11 cellular contexts compared by ENCODE assay signal in the genomic region with DNA sequence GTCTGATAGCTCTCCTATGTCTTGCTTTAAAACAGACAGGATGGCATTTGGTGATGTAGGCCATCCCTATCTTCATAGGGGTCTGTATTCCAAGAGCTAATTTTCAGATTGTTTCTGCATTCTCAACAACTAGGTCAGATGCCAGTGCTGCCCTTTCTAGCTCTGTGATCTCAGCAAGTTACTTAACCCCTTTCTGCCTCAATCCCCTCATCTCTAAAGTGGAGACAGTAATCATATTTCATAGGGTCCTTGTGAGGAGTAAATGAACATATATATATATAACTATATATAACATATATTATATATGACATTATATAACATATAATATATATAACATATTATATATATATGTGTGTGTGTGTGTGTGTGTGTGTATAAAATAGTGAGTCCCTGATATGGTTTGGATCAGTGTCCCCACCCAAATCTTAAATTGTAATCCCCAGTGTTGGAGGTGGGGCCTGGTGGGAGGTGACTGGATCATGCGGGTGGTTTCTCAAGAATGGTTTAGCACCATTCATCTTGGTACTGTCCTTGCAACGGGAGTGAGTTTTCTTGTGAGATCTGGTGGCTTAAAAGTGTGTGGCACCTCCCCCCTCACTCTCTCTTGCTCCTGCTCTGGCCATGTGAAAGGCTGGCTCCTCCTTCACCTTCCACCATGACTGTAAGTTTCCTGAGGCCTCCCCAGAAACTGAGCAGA. TPM values are rescaled to one million over a fixed set of nuclear protein-coding genes. Genes with fewer than 3 reads are reported as not detected.
A peak's percentile ranks its signal among the peaks of the same experiment; 100 is the strongest.
DNase-seq lines count a peak whose midpoint lies in the region; ATAC-seq, FAIRE-seq and TF ChIP-seq lines count a peak whose summit lies in the region.
"Had no signal": no experiment of that assay in that cellular context is flagged by ENCODE, and none has a peak within 500 bp of the region (broad histone marks: within the 10 kb centered on the region; RNA-seq: fewer than 3 reads in every experiment).

No MANE protein-coding gene starts in this region.

- in situ Hi-C loops in gastrocnemius medialis (cut with MboI; ENCODE audit: low sequenced_read_pairs in 4 of 4) = loop anchor here in 1 of 4 donors (25.0 kb wide), 1 partner anchor 495 kb away; a partner anchor contains a TSS

- H3K4me2 ChIP-seq in astrocyte (ENCODE audit: low read length) (peak overlapping the region; percentile 75), mesendoderm (ENCODE audit: low read length) (no peak overlapping the region)

- H3K79me2 ChIP-seq in astrocyte (ENCODE audit: insufficient read depth, low read length) = peaks cover 94% of the 10 kb centered on the region
- H3K79me2 ChIP-seq in mesendoderm (ENCODE audit: control insufficient read depth, insufficient read depth, low read length) = no peaks in the 10 kb centered on the region

- no peak overlapping the region for H2BK15ac ChIP-seq in mesendoderm (replicated peaks; ENCODE audit: low read depth)

- H3K9ac ChIP-seq in astrocyte (ENCODE audit: low read length) (peak overlapping the region; percentile 46), mesendoderm (ENCODE audit: low read length) (no peak overlapping the region)

- H3K4ac ChIP-seq in mesendoderm (ENCODE audit: low read depth, low read length) = no peak overlapping the region

- no peak overlapping the region for H2BK5ac ChIP-seq in mesendoderm (ENCODE audit: low read length)

- H2AK5ac ChIP-seq in mesendoderm (ENCODE audit: low read length) = no peak overlapping the region

- H3K9me3 Mint-ChIP-seq in CD14-positive monocyte (peaks cover 0 to 8% (median 4%) of the 10 kb centered on the region in 7 donors), astrocyte (ENCODE audit: unreplicated experiment) (no peaks in the 10 kb centered on the region)
- peaks cover 3% of the 10 kb centered on the region for H3K9me3 Mint-ChIP-seq in T-helper 2 cell treated with Interferon-gamma antibody and Interleukin-4, amounts not matched to agents 5 μg/mL and 100 μg/mL, for 36 hours

- H3K9me3 ChIP-seq in astrocyte (ENCODE audit: insufficient read depth, low read depth, low read length) (no peaks in the 10 kb centered on the region), gastrocnemius medialis (no peaks in the 10 kb centered on the region)

- FAIRE-seq in astrocyte (lab: Jason Lieb, UNC) = no peak

- H3K27me3 Mint-ChIP-seq in CD14-positive monocyte (ENCODE audit: low read depth in 3 of 3) (peaks cover 0 to 3% (median 0%) of the 10 kb centered on the region in 3 donors), astrocyte (ENCODE audit: low read depth, unreplicated experiment) (no peaks in the 10 kb centered on the region)
- no peaks in the 10 kb centered on the region for H3K27me3 Mint-ChIP-seq in T-helper 2 cell treated with Interferon-gamma antibody and Interleukin-4, amounts not matched to agents 5 μg/mL and 100 μg/mL, for 36 hours (ENCODE audit: low read depth)

- no peak overlapping the region for H2AFZ ChIP-seq in astrocyte (ENCODE audit: low read depth, low read length)

- no peak overlapping the region for H4K5ac ChIP-seq in mesendoderm (ENCODE audit: low read length)

- H3K27ac Mint-ChIP-seq in CD14-positive monocyte = peak overlapping the region; percentile 89 to 100 (median 99)
- no peak overlapping the region for H3K27ac Mint-ChIP-seq in astrocyte (ENCODE audit: unreplicated experiment)
- no peak overlapping the region for H3K27ac Mint-ChIP-seq in T-helper 2 cell treated with Interferon-gamma antibody and Interleukin-4, amounts not matched to agents 5 μg/mL and 100 μg/mL, for 36 hours

- peak overlapping the region; percentile 56 for H3K27ac ChIP-seq in astrocyte (ENCODE audit: low read depth, low read length)
- peak overlapping the region; percentile 91 to 93 (median 92) for H3K27ac ChIP-seq in gastrocnemius medialis
- H3K27ac ChIP-seq in mesendoderm (ENCODE audit: low read depth, low read length) = no peak overlapping the region

- TF ChIP-seq POLR2A in gastrocnemius medialis (IDR thresholded peaks at IDR 0.05) = peak in 1 of 2 donors; percentile 4

- H3K23ac ChIP-seq in mesendoderm (ENCODE audit: low read length) = no peak overlapping the region

- WGBS in mesendoderm (ENCODE audit: extremely low coverage, insufficient coverage, low lambda C conversion rate) = no CpG with 5 or more reads among the region's 2 CpGs

- no peak overlapping the region for H3K4me3 ChIP-seq in astrocyte (ENCODE audit: insufficient read depth, low read depth, low read length)
- H3K4me3 ChIP-seq in gastrocnemius medialis = peak overlapping the region in 2 of 4 donors; percentile 24 to 33
- H3K4me3 ChIP-seq in mesendoderm (ENCODE audit: low read length) = no peak overlapping the region

- TF ChIP-seq CTCF in CD14-positive monocyte (IDR thresholded peaks at IDR 0.05) (no peak), astrocyte (IDR thresholded peaks at IDR 0.05; ENCODE audit: insufficient read depth, low read depth, low read length) (no peak), gastrocnemius medialis (IDR thresholded peaks at IDR 0.05 in 4 of 5, conservative IDR thresholded peaks at IDR 0.05 in 1 of 5) (no peak)

- peaks cover 3% of the 10 kb centered on the region for H3K79me1 ChIP-seq in mesendoderm (ENCODE audit: low read length)

- H3K4me1 ChIP-seq in astrocyte (ENCODE audit: insufficient read depth, low read length) (peaks cover 54% of the 10 kb centered on the region), gastrocnemius medialis (peaks cover 68 to 74% of the 10 kb centered on the region in 2 donors), mesendoderm (ENCODE audit: control insufficient read depth, low read depth, low read length) (no peaks in the 10 kb centered on the region)

- H3K18ac ChIP-seq in mesendoderm (ENCODE audit: low read length) = no peak overlapping the region

- H3K4me3 Mint-ChIP-seq in CD14-positive monocyte (peak overlapping the region; percentile 16 to 48), astrocyte (ENCODE audit: unreplicated experiment) (no peak overlapping the region)
- no peak overlapping the region for H3K4me3 Mint-ChIP-seq in T-helper 2 cell treated with Interferon-gamma antibody and Interleukin-4, amounts not matched to agents 5 μg/mL and 100 μg/mL, for 36 hours

- no peak for DNase-seq in CD14-positive monocyte (ENCODE audit: low spot score)
- no peak for DNase-seq in astrocyte (ENCODE audit: low read depth)
- DNase-seq in left ventricle myocardium superior = no peak
- no peak for DNase-seq in gastrocnemius medialis
- no peak for DNase-seq in T-helper 1 cell
- no peak for DNase-seq in T-helper 2 cell treated with Interferon-gamma antibody and Interleukin-4, amounts not matched to agents 5 μg/mL and 100 μg/mL, for 36 hours (ENCODE audit: low spot score)
- no peak for DNase-seq in DMS153 treated with DMSO at 0.1 percent for 48 hours (lab: John Stamatoyannopoulos, UW; ENCODE audit: unreplicated experiment)
- no peak for DNase-seq in mesendoderm
- DNase-seq: activated T-cell treated with anti-CD3 and anti-CD28 coated beads, Interleukin-2, amount 50 U/mL, for 1 hour; NCI-H1930; OCI-M1 had no signal

- H3K56ac ChIP-seq in mesendoderm (ENCODE audit: low read length) = no peak overlapping the region

- ATAC-seq in left ventricle myocardium superior = peak; percentile 5
- ATAC-seq in gastrocnemius medialis = peak; percentile 29 to 47

- H3K36me3 ChIP-seq in astrocyte (ENCODE audit: insufficient read depth, low read length) (no peaks in the 10 kb centered on the region), gastrocnemius medialis (no peaks in the 10 kb centered on the region), mesendoderm (ENCODE audit: control insufficient read depth, insufficient read depth, low read length) (no peaks in the 10 kb centered on the region)

- no peak overlapping the region for H2BK120ac ChIP-seq in mesendoderm (ENCODE audit: low read depth, low read length)

- H3K36me3 Mint-ChIP-seq in CD14-positive monocyte (peaks cover 38 to 45% of the 10 kb centered on the region in 2 donors), astrocyte (ENCODE audit: low read depth, unreplicated experiment) (peaks cover 8% of the 10 kb centered on the region)
- H3K36me3 Mint-ChIP-seq in T-helper 2 cell treated with Interferon-gamma antibody and Interleukin-4, amounts not matched to agents 5 μg/mL and 100 μg/mL, for 36 hours (ENCODE audit: low read depth) = peaks cover 13% of the 10 kb centered on the region

- H4K20me1 ChIP-seq in astrocyte (ENCODE audit: insufficient read depth, low read length) = peaks cover 53% of the 10 kb centered on the region

- intact Hi-C loops in CD14-positive monocyte (cut with micrococcal nuclease) = loop anchor here in 1 of 2 donors (10.0 kb wide), 1 partner anchor 88 kb away; no protein-coding TSS in a partner anchor
- intact Hi-C loops in left ventricle myocardium superior (cut with micrococcal nuclease) = loop anchor here (10.0 kb wide), 1 partner anchor 78 kb away; no protein-coding TSS in a partner anchor
- intact Hi-C loops in gastrocnemius medialis (cut with DNase I; ENCODE audit: low total_unique reads) = loop anchor here (5.0 kb wide), 2 partner anchors 40 to 85 kb away; no protein-coding TSS in a partner anchor

- H3K27me3 ChIP-seq in astrocyte (ENCODE audit: insufficient read depth, low read length) = no peaks in the 10 kb centered on the region
- no peaks in the 10 kb centered on the region for H3K27me3 ChIP-seq in gastrocnemius medialis
- H3K27me3 ChIP-seq in mesendoderm (ENCODE audit: insufficient read depth, low read length, poor library complexity) = no peaks in the 10 kb centered on the region

- H3K4me1 Mint-ChIP-seq in CD14-positive monocyte (peaks cover 81% of the 10 kb centered on the region), astrocyte (ENCODE audit: low read depth, unreplicated experiment) (peaks cover 40% of the 10 kb centered on the region)
- peaks cover 40% of the 10 kb centered on the region for H3K4me1 Mint-ChIP-seq in T-helper 2 cell treated with Interferon-gamma antibody and Interleukin-4, amounts not matched to agents 5 μg/mL and 100 μg/mL, for 36 hours (ENCODE audit: low read depth)

- H4K8ac ChIP-seq in mesendoderm (ENCODE audit: low read depth, low read length) = no peak overlapping the region

RNA-seq across cellular contexts. Expression of a gene that starts 45.2 kb away (rescaled TPM):
- polyA plus RNA-seq in CD14-positive monocyte = 1 to 10 TPM; 1.6 to 3.0 TPM
- total RNA-seq in astrocyte (34.3 and 35.8 TPM in 2 replicates), left ventricle myocardium superior (103 TPM), gastrocnemius medialis (10 to 100 TPM; 30.5 to 77.4 (median 58.9) TPM)
- 13.2 TPM for polyA plus RNA-seq in mesendoderm (2013, experiment 1 of 2)
- polyA plus RNA-seq in mesendoderm (2013, experiment 2 of 2) = 13.5 TPM

Comparison
In these comparisons a context has a peak if more than half of its experiments do, and no peak if none do; other contexts are left out.
1. H3K27ac Mint-ChIP-seq: peak in CD14-positive monocyte (7 of 7); none in astrocyte (single experiment) and T-helper 2 cell treated with Interferon-gamma antibody and Interleukin-4, amounts not matched to agents 5 μg/mL and 100 μg/mL, for 36 hours (single experiment).
2. H3K4me3 Mint-ChIP-seq: peak in CD14-positive monocyte (2 of 2); none in astrocyte (single experiment) and T-helper 2 cell treated with Interferon-gamma antibody and Interleukin-4, amounts not matched to agents 5 μg/mL and 100 μg/mL, for 36 hours (single experiment).